17 cellular contexts compared by ENCODE assay signal in genomic region chr7:78169992-78170391, GRCh38.
DNase-seq lines count a peak whose midpoint lies in the region; ATAC-seq and TF ChIP-seq lines count a peak whose summit lies in the region.
"Had no signal": no experiment of that assay in that cellular context is flagged by ENCODE, and none has a peak within 500 bp of the region (broad histone marks: within the 10 kb centered on the region; RNA-seq: fewer than 3 reads in every experiment).

No MANE protein-coding gene starts in this region.

- H3K4me3 Mint-ChIP-seq in nephron, result no peak overlapping the region
- H3K4me3 Mint-ChIP-seq: B cell; CD8-positive, alpha-beta T cell; IgD-negative memory B cell had no signal

- no peaks in the 10 kb centered on the region for H3K9me3 Mint-ChIP-seq in nephron
- H3K9me3 Mint-ChIP-seq: CD8-positive, alpha-beta T cell; IgD-negative memory B cell had no signal

- DNase-seq in islet precursor cell (no peak), NOMO-1 treated with dmso at 0.1 percent for 144 hours (lab: John Stamatoyannopoulos, UW; ENCODE audit: unreplicated experiment) (no peak), DMS153 treated with DMSO at 0.1 percent for 48 hours (lab: John Stamatoyannopoulos, UW; ENCODE audit: unreplicated experiment) (no peak)
- DNase-seq: Calu3; CD8-positive, alpha-beta T cell; DMS53; GF-D8; GM23248; Karpas-422; KBM-7 had no signal

- peaks cover 68% of the 10 kb centered on the region for H3K4me1 Mint-ChIP-seq in nephron
- H3K4me1 Mint-ChIP-seq: B cell, IgD-negative memory B cell had no signal

- ATAC-seq in GM19372 (IDR thresholded peaks at IDR 0.05; ENCODE audit: low read depth, unreplicated experiment) (peak; percentile 70), GM21619 (IDR thresholded peaks at IDR 0.05; ENCODE audit: unreplicated experiment) (peak; percentile 73), HG03135 (IDR thresholded peaks at IDR 0.05; ENCODE audit: unreplicated experiment) (peak; percentile 57)
- ATAC-seq: CD8-positive, alpha-beta T cell; HepG2 had no signal

- H3K27ac Mint-ChIP-seq in nephron, result peak overlapping the region; percentile 19 to 77 (median 74)
- H3K27ac Mint-ChIP-seq: B cell; CD8-positive, alpha-beta T cell had no signal

- H3K36me3 Mint-ChIP-seq in nephron (ENCODE audit: low read depth), result peaks cover 13% of the 10 kb centered on the region
- H3K36me3 Mint-ChIP-seq: CD8-positive, alpha-beta T cell; IgD-negative memory B cell had no signal

- no peak for TF ChIP-seq CTCF in nephron (IDR thresholded peaks at IDR 0.05; ENCODE audit: unreplicated experiment in 3 of 3)

- peaks cover 3% of the 10 kb centered on the region for H3K27me3 Mint-ChIP-seq in nephron (ENCODE audit: low read depth)
- H3K27me3 Mint-ChIP-seq: IgD-negative memory B cell had no signal
